2 cellular contexts compared by ENCODE assay signal in genomic region chr6:52714761-52715160, GRCh38. TPM values are rescaled to one million over a fixed set of nuclear protein-coding genes. Genes with fewer than 3 reads are reported as not detected.
"Had no signal": no experiment of that assay in that cellular context is flagged by ENCODE, and none has a peak within 500 bp of the region (broad histone marks: within the 10 kb centered on the region; RNA-seq: fewer than 3 reads in every experiment).

No MANE protein-coding gene starts in this region.

RNA-seq across cellular contexts. Expression of gene GSTA2, which starts 48.5 kb away (rescaled TPM):
- total RNA-seq: G401, GM12878 had no signal
- polyA plus RNA-seq: GM12878 had no signal
